ENCODE assay signal across 9 cellular contexts in the genomic region with DNA sequence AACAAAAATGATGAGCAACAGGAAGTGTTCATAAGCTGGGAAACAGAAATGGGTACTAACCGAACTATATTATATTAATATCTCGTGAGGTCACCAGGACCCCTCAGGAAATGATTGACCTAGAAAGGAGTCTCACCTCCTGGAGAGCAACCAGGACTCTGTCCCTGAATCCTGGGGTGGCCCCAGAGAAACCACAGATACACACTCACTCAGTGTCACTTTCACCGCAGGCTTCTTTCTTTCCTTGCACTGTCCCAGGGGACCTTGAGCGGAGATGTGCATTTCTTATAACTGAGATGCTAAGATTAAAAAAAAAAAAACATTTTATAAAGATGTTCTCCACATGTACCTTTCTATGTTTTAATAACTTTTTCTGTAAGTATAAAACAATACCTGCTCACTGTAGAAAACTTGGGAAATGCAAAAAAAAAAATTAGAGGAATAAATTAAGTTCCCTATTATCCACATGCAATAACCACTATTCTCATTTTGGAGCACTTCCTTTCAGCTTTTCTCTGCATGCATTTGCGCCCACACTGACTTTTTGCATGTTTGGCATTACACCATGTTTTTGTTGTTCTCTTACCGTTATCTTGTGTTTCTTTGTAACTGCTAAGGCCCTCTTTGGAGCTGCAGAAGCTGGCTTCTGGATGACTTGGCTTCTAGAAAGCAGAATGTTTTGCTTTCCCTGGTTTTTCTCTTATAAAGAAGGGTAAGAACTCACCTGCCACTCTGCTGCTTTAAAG. TPM values are rescaled to one million over a fixed set of nuclear protein-coding genes. Genes with fewer than 3 reads are reported as not detected.
DNase-seq lines count a peak whose midpoint lies in the region; ATAC-seq and TF ChIP-seq lines count a peak whose summit lies in the region.
"Had no signal": no experiment of that assay in that cellular context is flagged by ENCODE, and none has a peak within 500 bp of the region (broad histone marks: within the 10 kb centered on the region; RNA-seq: fewer than 3 reads in every experiment).

No MANE protein-coding gene starts in this region.

- TF ChIP-seq CTCF in brain microvascular endothelial cell (IDR thresholded peaks at IDR 0.05; ENCODE audit: low read depth, low read length, missing control alignments) (no peak), tibial nerve (IDR thresholded peaks at IDR 0.05) (no peak)

- in situ Hi-C loops in brain microvascular endothelial cell (cut with HindIII; ENCODE audit: low pct_ligation_motif_present, low sequenced_read_pairs) = no loop called here

- TF ChIP-seq POLR2A in tibial nerve (IDR thresholded peaks at IDR 0.05) = no peak

- peaks cover 0 to 56% (median 28%) of the 10 kb centered on the region in 11 experiments; a peak in 17 of 22 replicates for H4K20me1 ChIP-seq in BLaER1 treated with 17β-estradiol and CSF1 and Interleukin-3, amounts not matched to agents 10 nM and 100 nM

- H3K36me3 ChIP-seq in BLaER1 treated with 17β-estradiol and CSF1 and Interleukin-3, amounts not matched to agents 10 nM and 100 nM = no peaks in the 10 kb centered on the region
- H3K36me3 ChIP-seq in brain microvascular endothelial cell (replicated peaks) (no peaks in the 10 kb centered on the region), tibial nerve (no peaks in the 10 kb centered on the region)

- H3K27me3 ChIP-seq in BLaER1 treated with 17β-estradiol and CSF1 and Interleukin-3, amounts not matched to agents 10 nM and 100 nM = peaks cover 0 to 8% (median 5%) of the 10 kb centered on the region in 11 experiments; a peak in 2 of 22 replicates
- no peaks in the 10 kb centered on the region for H3K27me3 ChIP-seq in brain microvascular endothelial cell (replicated peaks)
- no peaks in the 10 kb centered on the region for H3K27me3 ChIP-seq in tibial nerve

- H3K4me3 ChIP-seq in BLaER1 treated with 17β-estradiol and CSF1 and Interleukin-3, amounts not matched to agents 10 nM and 100 nM = peak overlapping the region in 4 of 10 experiments; percentile 6 to 38 (median 15); a peak in 3 of 20 replicates
- H3K4me3 ChIP-seq in brain microvascular endothelial cell (ENCODE audit: low read depth, low read length) (no peak overlapping the region), tibial nerve (no peak overlapping the region)
- H3K4me3 ChIP-seq: coronary artery had no signal

- ATAC-seq in GM19395 (IDR thresholded peaks at IDR 0.05; ENCODE audit: unreplicated experiment) = peak; percentile 63
- peak; percentile 54 for ATAC-seq in HG02884 (IDR thresholded peaks at IDR 0.05; ENCODE audit: unreplicated experiment)

- WGBS in tibial nerve, 2 donors = 71 to 72% methylated on average over 6 of the region's 6 CpGs

- no peak for TF ChIP-seq EP300 in tibial nerve (IDR thresholded peaks at IDR 0.05)

- H3K27ac ChIP-seq in BLaER1 treated with 17β-estradiol and CSF1 and Interleukin-3, amounts not matched to agents 10 nM and 100 nM = peak overlapping the region in 10 of 11 experiments; percentile 9 to 63 (median 40); a peak in 14 of 22 replicates
- H3K27ac ChIP-seq in brain microvascular endothelial cell = no peak overlapping the region
- peak overlapping the region in 2 of 4 donors; percentile 96 to 97 for H3K27ac ChIP-seq in tibial nerve

- DNase-seq in brain microvascular endothelial cell = peak; percentile 31
- DNase-seq in NCI-H146 treated with DMSO at 0.1 percent for 48 hours (lab: John Stamatoyannopoulos, UW; ENCODE audit: unreplicated experiment) = no peak
- DNase-seq in tibial nerve (ENCODE audit: low spot score in 2 of 2) = no peak
- no peak for DNase-seq in dedifferentiated amniotic fluid mesenchymal stem cell (ENCODE audit: extremely low spot score)
- DNase-seq in stimulated activated naive CD4-positive, alpha-beta T cell treated with Interleukin-2 at 50 U/mL for 16 hours (lab: John Stamatoyannopoulos, UW) = no peak

- H3K4me1 ChIP-seq in BLaER1 treated with 17β-estradiol and CSF1 and Interleukin-3, amounts not matched to agents 10 nM and 100 nM = peaks cover 90 to 100% (median 94%) of the 10 kb centered on the region in 10 experiments
- peaks cover 0 to 91% (median 43%) of the 10 kb centered on the region in 4 donors for H3K4me1 ChIP-seq in tibial nerve

- no peaks in the 10 kb centered on the region for H3K9me3 ChIP-seq in BLaER1 treated with 17β-estradiol and CSF1 and Interleukin-3, amounts not matched to agents 10 nM and 100 nM (replicated peaks in 1 of 11)
- H3K9me3 ChIP-seq in tibial nerve = no peaks in the 10 kb centered on the region

- peak overlapping the region; percentile 73 to 97 (median 91) for H3K4me2 ChIP-seq in BLaER1 treated with 17β-estradiol and CSF1 and Interleukin-3, amounts not matched to agents 10 nM and 100 nM

- H3K9ac ChIP-seq in BLaER1 treated with 17β-estradiol and CSF1 and Interleukin-3, amounts not matched to agents 10 nM and 100 nM = peak overlapping the region in 8 of 11 experiments; percentile 2 to 49 (median 24); a peak in 9 of 22 replicates

RNA-seq across cellular contexts. Expression of gene NOD1, which starts 15.0 kb away (rescaled TPM):
- 10 to 100 TPM; 14.9 to 50.4 (median 31.8) TPM for total RNA-seq in tibial nerve

RNA-seq across cellular contexts. Expression of gene GGCT, which starts 41.1 kb away (rescaled TPM):
- total RNA-seq in tibial nerve = 10 to 100 TPM; 12.2 to 39.6 (median 29.6) TPM
